In the genomic region with DNA sequence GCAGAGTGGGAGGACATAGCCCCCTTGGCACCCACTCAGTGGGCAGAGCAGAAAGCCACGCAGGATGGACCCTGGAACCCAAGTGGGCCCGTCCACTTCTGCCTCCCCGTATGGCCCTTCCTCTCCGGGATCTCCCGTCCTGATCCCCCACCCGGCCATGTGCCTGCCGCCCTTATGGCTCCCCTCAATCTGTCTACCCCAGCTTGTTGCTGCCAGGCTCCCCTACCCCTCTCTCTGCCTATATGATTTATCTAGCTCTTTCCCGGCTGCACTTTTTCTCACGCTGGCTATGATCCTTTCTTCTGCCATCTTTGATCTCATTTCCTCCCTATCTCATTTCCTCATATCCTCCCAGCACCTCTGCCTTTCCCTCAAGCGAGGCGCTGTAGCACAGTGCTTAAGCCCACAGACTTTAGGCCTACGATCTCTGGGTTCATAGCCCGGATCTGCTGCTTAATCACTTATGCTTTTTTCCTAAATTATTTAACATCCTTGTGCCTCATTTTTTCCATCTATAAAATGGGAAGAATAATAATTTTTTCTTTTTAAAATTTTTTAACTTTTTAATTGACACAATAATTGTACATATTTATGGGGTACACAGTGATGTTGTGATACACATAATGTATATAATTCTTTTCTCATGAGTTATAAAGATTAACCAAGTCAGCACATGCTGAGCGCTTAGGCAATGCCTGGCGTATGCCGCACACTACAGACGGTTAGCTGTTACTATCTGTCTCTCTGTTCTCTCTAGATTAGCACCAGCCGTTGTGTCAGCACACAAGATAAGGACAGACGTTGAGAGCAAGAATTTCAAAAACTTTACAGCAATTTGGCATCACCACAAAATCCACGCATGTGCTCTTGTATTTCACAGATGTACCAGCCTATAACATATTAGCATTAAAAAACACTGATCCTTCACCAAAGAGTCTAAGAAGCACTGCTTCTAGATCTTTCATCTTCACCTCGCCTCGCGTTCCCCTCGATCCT, we compare ENCODE assay signal across 1 cellular context.
TF ChIP-seq lines count a peak whose summit lies in the region.

No MANE protein-coding gene starts in this region.

TF ChIP-seq in endothelial cell of umbilical vein, 7 proteins besides CTCF, POLR2A, EP300 and RAD21 (continued from another document):
- TF ChIP-seq, protein P1, sequence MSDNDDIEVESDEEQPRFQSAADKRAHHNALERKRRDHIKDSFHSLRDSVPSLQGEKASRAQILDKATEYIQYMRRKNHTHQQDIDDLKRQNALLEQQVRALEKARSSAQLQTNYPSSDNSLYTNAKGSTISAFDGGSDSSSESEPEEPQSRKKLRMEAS (IDR thresholded peaks at IDR 0.05; ENCODE audit: insufficient read depth, insufficient read length): no peak
- TF ChIP-seq POLR2AphosphoS5 (IDR thresholded peaks at IDR 0.05; ENCODE audit: insufficient read depth, low read depth, low read length) (no peak), MYC (IDR thresholded peaks at IDR 0.05; ENCODE audit: low read depth, low read length) (no peak)
TF ChIP-seq in endothelial cell of umbilical vein: peak in this region for 0.
